Comparison of ENCODE assay signal across 23 cellular contexts in the genomic region with DNA sequence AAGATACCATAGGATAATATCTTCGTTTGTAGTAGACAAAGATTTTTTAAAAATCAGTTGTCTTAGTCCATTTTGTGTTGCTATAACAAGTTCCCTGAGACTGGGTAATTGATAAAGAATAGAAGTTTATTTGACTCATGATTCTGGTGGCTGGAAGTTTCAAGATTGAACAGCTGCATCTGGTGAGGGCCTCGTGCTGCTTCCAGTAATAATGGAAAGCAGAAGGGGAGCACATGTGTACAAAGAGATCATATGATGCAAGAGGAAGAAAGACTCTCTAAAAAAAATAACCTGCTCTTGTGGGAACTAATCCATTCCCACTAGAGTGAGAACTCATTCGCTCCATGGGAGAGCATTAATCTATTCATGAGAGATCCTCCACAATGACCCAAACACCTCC. TPM values are rescaled to one million over a fixed set of nuclear protein-coding genes. Genes with fewer than 3 reads are reported as not detected.
DNase-seq lines count a peak whose midpoint lies in the region; FAIRE-seq and TF ChIP-seq lines count a peak whose summit lies in the region.
"Had no signal": no experiment of that assay in that cellular context is flagged by ENCODE, and none has a peak within 500 bp of the region (broad histone marks: within the 10 kb centered on the region; RNA-seq: fewer than 3 reads in every experiment).

No MANE protein-coding gene starts in this region.

- TF ChIP-seq POLR2A in esophagus squamous epithelium (IDR thresholded peaks at IDR 0.05) = no peak

- intact Hi-C loops in kidney (cut with DNase I) = no loop called here
- intact Hi-C loops in esophagus squamous epithelium (cut with DNase I) = no loop called here

- TF ChIP-seq CTCF in fibroblast of pulmonary artery (IDR thresholded peaks at IDR 0.05; ENCODE audit: low read length, missing control alignments) (no peak), progenitor cell of endocrine pancreas (IDR thresholded peaks at IDR 0.05; ENCODE audit: unreplicated experiment) (no peak), kidney (IDR thresholded peaks at IDR 0.05; ENCODE audit: borderline replicate concordance, extremely low read depth, insufficient read depth) (no peak), esophagus squamous epithelium (IDR thresholded peaks at IDR 0.05) (no peak)

- H3K27ac Mint-ChIP-seq in progenitor cell of endocrine pancreas = no peak overlapping the region
- H3K27ac Mint-ChIP-seq: activated T-helper 2 cell treated with anti-CD3 and anti-CD28 coated beads, Interferon-gamma antibody, Interleukin-2, Interleukin-4, amounts not matched to agents 10 μg/mL and 5 μg/mL and 100 μg/mL, durations not matched to agents 14 hours and 24 hours and 36 hours; T-cell had no signal

- H3K9me3 ChIP-seq in kidney (ENCODE audit: control insufficient read depth in 1 of 2, low read length in 2 of 2) (no peaks in the 10 kb centered on the region), esophagus squamous epithelium (no peaks in the 10 kb centered on the region)
- H3K9me3 ChIP-seq: Caco-2, mucosa of descending colon, Peyer's patch, spleen had no signal

- H3K4me3 ChIP-seq in fibroblast of pulmonary artery (replicated peaks; ENCODE audit: low read depth, low read length) (no peak overlapping the region), kidney (ENCODE audit: low read length in 2 of 2) (no peak overlapping the region), esophagus squamous epithelium (no peak overlapping the region)
- H3K4me3 ChIP-seq: mucosa of descending colon, Peyer's patch, spleen had no signal

- no peaks in the 10 kb centered on the region for H3K4me1 Mint-ChIP-seq in progenitor cell of endocrine pancreas (ENCODE audit: low read depth)
- H3K4me1 Mint-ChIP-seq: T-cell had no signal

- DNase-seq in NCI-H2171 treated with DMSO at 0.1 percent for 48 hours (lab: John Stamatoyannopoulos, UW) = peak; percentile 44
- no peak for DNase-seq in NCI-H2171 (lab: John Stamatoyannopoulos, UW)
- peak; percentile 1 for DNase-seq in GM04504 (ENCODE audit: low read depth)
- DNase-seq in OCI-M1 (lab: John Stamatoyannopoulos, UW) = peak; percentile 85
- peak; percentile 8 for DNase-seq in fibroblast of pulmonary artery (ENCODE audit: low read depth)
- DNase-seq in progenitor cell of endocrine pancreas (ENCODE audit: low spot score, unreplicated experiment) = no peak
- no peak for DNase-seq in kidney
- DNase-seq in esophagus squamous epithelium (lab: John Stamatoyannopoulos, UW) = no peak
- DNase-seq: activated CD4-positive, CD25-positive, alpha-beta regulatory T cell; brain microvascular endothelial cell; Caco-2; effector CD8-positive, alpha-beta T cell; islet precursor cell; MM.1S; mucosa of descending colon; Peyer's patch; spleen; substantia nigra; T-cell had no signal

- H3K27me3 Mint-ChIP-seq in progenitor cell of endocrine pancreas = peaks cover 3% of the 10 kb centered on the region

- peaks cover 3% of the 10 kb centered on the region for H3K9me3 Mint-ChIP-seq in progenitor cell of endocrine pancreas (ENCODE audit: low read depth)
- H3K9me3 Mint-ChIP-seq: T-cell had no signal

- WGBS in esophagus squamous epithelium, 2 donors = 36 to 50% methylated on average over 3 of the region's 3 CpGs

- no peak overlapping the region for H3K9ac ChIP-seq in kidney (ENCODE audit: low read length in 2 of 2)

- no peak for FAIRE-seq in kidney (lab: Jason Lieb, UNC)
- FAIRE-seq: A204.1 had no signal

- no peak overlapping the region for H3K27ac ChIP-seq in kidney (ENCODE audit: low read depth in 2 of 2, low read length in 2 of 2)
- no peak overlapping the region for H3K27ac ChIP-seq in esophagus squamous epithelium
- H3K27ac ChIP-seq: brain microvascular endothelial cell, Peyer's patch had no signal

- no peaks in the 10 kb centered on the region for H3K4me1 ChIP-seq in kidney (ENCODE audit: control insufficient read depth in 1 of 2, insufficient read depth in 1 of 2, low read depth in 1 of 2, low read length in 2 of 2)
- H3K4me1 ChIP-seq in esophagus squamous epithelium = no peaks in the 10 kb centered on the region
- H3K4me1 ChIP-seq: Caco-2, Peyer's patch had no signal

- H3K4me3 Mint-ChIP-seq in progenitor cell of endocrine pancreas (ENCODE audit: low read depth) = no peak overlapping the region
- H3K4me3 Mint-ChIP-seq: T-cell had no signal

- no peaks in the 10 kb centered on the region for H3K36me3 Mint-ChIP-seq in progenitor cell of endocrine pancreas (ENCODE audit: insufficient read depth)
- H3K36me3 Mint-ChIP-seq: T-cell had no signal

- no peaks in the 10 kb centered on the region for H3K27me3 ChIP-seq in esophagus squamous epithelium
- H3K27me3 ChIP-seq: brain microvascular endothelial cell, Peyer's patch, spleen had no signal

- H3K36me3 ChIP-seq in kidney (ENCODE audit: control insufficient read depth in 1 of 2, insufficient read depth in 2 of 2, low read length in 2 of 2) = no peaks in the 10 kb centered on the region
- no peaks in the 10 kb centered on the region for H3K36me3 ChIP-seq in esophagus squamous epithelium
- H3K36me3 ChIP-seq: brain microvascular endothelial cell, Peyer's patch, spleen had no signal

RNA-seq across cellular contexts. Expression of gene MUCL1, which starts 24.8 kb away (rescaled TPM):
- total RNA-seq in progenitor cell of endocrine pancreas (not detected in 2 replicates), kidney (not detected), esophagus squamous epithelium (1 to 10 TPM in 1 of 4 donors, not detected in 3; 1.1 TPM)
- polyA plus RNA-seq in kidney (ENCODE audit: insufficient read depth, low read depth, low replicate concordance) = not detected
- total RNA-seq: activated T-helper 2 cell treated with anti-CD3 and anti-CD28 coated beads, Interferon-gamma antibody, Interleukin-2, Interleukin-4, amounts not matched to agents 10 μg/mL and 5 μg/mL and 100 μg/mL, durations not matched to agents 14 hours and 24 hours and 36 hours; Caco-2; HT-29; mucosa of descending colon; osteocyte; Peyer's patch; spleen; T-cell had no signal
- polyA plus RNA-seq: spleen had no signal

Comparison
In these comparisons a context has a peak if more than half of its experiments do, and no peak if none do; other contexts are left out.
1. DNase-seq: peak in NCI-H2171 treated with DMSO at 0.1 percent for 48 hours (single experiment), GM04504 (single experiment), OCI-M1 (single experiment) and fibroblast of pulmonary artery (single experiment); none in NCI-H2171 (single experiment), progenitor cell of endocrine pancreas (single experiment), kidney (single experiment) and esophagus squamous epithelium (single experiment).